Comparison of ENCODE assay signal across 13 cellular contexts in the genomic region with DNA sequence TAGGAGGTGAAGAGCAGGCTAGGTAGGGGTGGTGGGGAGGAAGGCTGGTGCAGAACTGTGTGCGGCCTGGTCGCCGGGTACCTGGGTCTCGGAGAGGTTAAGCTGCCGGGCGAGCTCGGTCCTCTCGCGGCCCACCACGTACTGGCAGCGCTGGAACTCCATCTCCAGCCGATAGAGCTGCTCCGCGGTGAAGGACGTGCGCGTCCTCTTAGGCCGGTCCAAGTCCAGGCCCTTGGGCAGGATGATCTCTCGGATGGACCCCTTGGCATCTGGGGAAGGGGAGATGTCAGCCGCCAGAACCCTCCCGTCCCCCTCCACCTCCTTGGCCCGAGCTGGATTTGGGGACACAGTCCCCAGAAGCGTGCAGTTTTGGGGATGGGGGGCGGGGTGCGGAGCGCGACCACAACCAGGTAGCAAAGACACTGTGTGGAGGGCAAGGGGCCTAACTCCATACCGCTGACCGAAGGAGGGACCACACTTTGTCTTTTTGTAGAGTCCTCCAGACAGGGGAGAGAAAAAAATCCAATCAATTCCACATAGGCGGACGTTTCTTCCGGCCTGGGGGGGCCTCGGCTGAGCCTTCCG. TPM values are rescaled to one million over a fixed set of nuclear protein-coding genes. Genes with fewer than 3 reads are reported as not detected.
DNase-seq lines count a peak whose midpoint lies in the region; ATAC-seq, FAIRE-seq and TF ChIP-seq lines count a peak whose summit lies in the region.
"Had no signal": no experiment of that assay in that cellular context is flagged by ENCODE, and none has a peak within 500 bp of the region (broad histone marks: within the 10 kb centered on the region; RNA-seq: fewer than 3 reads in every experiment).

No MANE protein-coding gene starts in this region.

- TF ChIP-seq RAD21 in A549 (conservative IDR thresholded peaks at IDR 0.05 in 1 of 2, IDR thresholded peaks at IDR 0.05 in 1 of 2), result no peak
- TF ChIP-seq RAD21 in neural cell (conservative IDR thresholded peaks at IDR 0.05), result no peak

- POLR2A ChIA-PET in A549 (lab: Yijun Ruan, JAX), result interaction anchor here (0.6 kb wide), 2 partner anchors 134 to 281 kb away, joined by 3 read pairs; no protein-coding TSS in a partner anchor

- WGBS in A549 (ENCODE audit: missing lambda C conversion rate), result 78% methylated on average over 31 of the region's 34 CpGs

- peak overlapping the region; percentile 80 for H3K4me2 ChIP-seq in A549
- H3K4me2 ChIP-seq in neural cell (ENCODE audit: low read length), result peak overlapping the region; percentile 39

- no peaks in the 10 kb centered on the region for H3F3A ChIP-seq in neural cell (ENCODE audit: insufficient read depth, low read length, poor library complexity, severe bottlenecking)

- H3K79me2 ChIP-seq in neural cell (replicated peaks; ENCODE audit: insufficient read depth, low read length), result peaks cover 66% of the 10 kb centered on the region

- no peaks in the 10 kb centered on the region for H3K9me2 ChIP-seq in neural cell (ENCODE audit: insufficient read depth, low read length)

- no peaks in the 10 kb centered on the region for H4K20me1 ChIP-seq in neural cell (ENCODE audit: insufficient read depth)

- H3K27me3 ChIP-seq in H7 (ENCODE audit: control insufficient read depth, insufficient read depth, low read length), result peaks cover 98% of the 10 kb centered on the region
- peaks cover 13 to 98% (median 91%) of the 10 kb centered on the region in 45 donors for H3K27me3 ChIP-seq in dorsolateral prefrontal cortex
- H3K27me3 ChIP-seq in neural cell (ENCODE audit: insufficient read depth, low read depth, low read length), result peaks cover 91% of the 10 kb centered on the region

- no peak for TF ChIP-seq POLR2A in A549 (IDR thresholded peaks at IDR 0.05; ENCODE audit: low read length)

- H3K4me3 ChIP-seq in A549 (peak overlapping the region; percentile 55), H7 (ENCODE audit: insufficient read depth, low read depth, low read length) (peak overlapping the region; percentile 36), dorsolateral prefrontal cortex (peak overlapping the region in 58 of 59 donors; percentile 23 to 77 (median 56)), neural cell (ENCODE audit: low read length) (peak overlapping the region; percentile 69)

- peak overlapping the region; percentile 79 to 91 for H3K27ac ChIP-seq in A549
- H3K27ac ChIP-seq in dorsolateral prefrontal cortex, result peak overlapping the region in 38 of 59 donors; percentile 21 to 89 (median 74)
- no peak overlapping the region for H3K27ac ChIP-seq in neural cell (ENCODE audit: low read length)

- FAIRE-seq in A549 (lab: Jason Lieb, UNC), result no peak
- FAIRE-seq in RCC 7860 (lab: Jason Lieb, UNC), result no peak
- FAIRE-seq: G401.6, HTR-8/SVneo had no signal

- CTCF ChIA-PET in A549 (lab: Yijun Ruan, JAX), result interaction anchor here (0.7 to 3.7 kb wide), 4 partner anchors 10 to 339 kb away, joined by 4 to 25 read pairs (median 5); no protein-coding TSS in a partner anchor

- intact Hi-C loops in dorsolateral prefrontal cortex (cut with DNase I), result loop anchor here in 1 of 2 donors (2.0 kb wide), 1 partner anchor 28 kb away; no protein-coding TSS in a partner anchor

- no peaks in the 10 kb centered on the region for H3K9me3 ChIP-seq in A549
- no peaks in the 10 kb centered on the region for H3K9me3 ChIP-seq in neural cell (ENCODE audit: low read length)

- TF ChIP-seq EP300 in A549 (IDR thresholded peaks at IDR 0.05) (no peak), neural cell (conservative IDR thresholded peaks at IDR 0.05; ENCODE audit: poor library complexity, severe bottlenecking) (no peak)

- 0 out of 3 replicates have a peak, but pooled peaks cover 4% of the 10 kb centered on the region for H3K4me1 ChIP-seq in A549

- ATAC-seq in A549 (no peak; a peak in 2 of 6 replicates), GM21526 (IDR thresholded peaks at IDR 0.05; ENCODE audit: low FRiP score, unreplicated experiment) (no peak)

- H3K36me3 ChIP-seq in H7 (replicated peaks; ENCODE audit: control insufficient read depth, insufficient read depth, low read length) (no peaks in the 10 kb centered on the region), neural cell (ENCODE audit: insufficient read depth, low read length) (no peaks in the 10 kb centered on the region)

- peak overlapping the region; percentile 56 for H3K9ac ChIP-seq in neural cell (ENCODE audit: low read length)

- H2AFZ ChIP-seq in neural cell (ENCODE audit: low read depth, low read length), result no peak overlapping the region

- no peak for TF ChIP-seq CTCF in A549 (IDR thresholded peaks at IDR 0.05)
- TF ChIP-seq CTCF in dorsolateral prefrontal cortex (IDR thresholded peaks at IDR 0.05 in 54 of 56, conservative IDR thresholded peaks at IDR 0.05 in 2 of 56; ENCODE audit: low read depth in 1 of 56, partially characterized antibody in 56 of 56), result no peak
- TF ChIP-seq CTCF in neural cell (IDR thresholded peaks at IDR 0.05; ENCODE audit: poor library complexity, severe bottlenecking), result no peak

- DNase-seq in A549 (ENCODE audit: low read depth in 1 of 2, low spot score in 1 of 2) (no peak), H7 (peak; percentile 63), dorsolateral prefrontal cortex (no peak), RCC 7860 (ENCODE audit: low spot score) (no peak), NCI-H345 (lab: John Stamatoyannopoulos, UW) (no peak), NCI-H187 (lab: John Stamatoyannopoulos, UW) (no peak)
- DNase-seq: effector memory CD4-positive, alpha-beta T cell; NCI-H1436 had no signal

TF ChIP-seq in A549, 52 proteins besides CTCF, POLR2A, EP300 and RAD21:
- TF ChIP-seq TP53 (CRISPR knock-in tag; IDR thresholded peaks at IDR 0.05), result no peak
- TF ChIP-seq MAZ (IDR thresholded peaks at IDR 0.05; ENCODE audit: borderline replicate concordance, low read depth, low read length), result no peak
- TF ChIP-seq ZC3H11A (IDR thresholded peaks at IDR 0.05), result no peak
- TF ChIP-seq GATA3 (IDR thresholded peaks at IDR 0.05; ENCODE audit: borderline replicate concordance), result no peak
- no peak for TF ChIP-seq NR3C1 (IDR thresholded peaks at IDR 0.05)
- TF ChIP-seq RFX5 (IDR thresholded peaks at IDR 0.05), result no peak

TF ChIP-seq in neural cell, 6 proteins besides CTCF, POLR2A, EP300 and RAD21:
- TF ChIP-seq MXI1 (conservative IDR thresholded peaks at IDR 0.05; ENCODE audit: poor library complexity, severe bottlenecking) (no peak), SMC3 (conservative IDR thresholded peaks at IDR 0.05; ENCODE audit: poor library complexity) (no peak), EZH2 (IDR thresholded peaks at IDR 0.05; ENCODE audit: borderline replicate concordance, insufficient read depth, low read length, poor library complexity, severe bottlenecking) (no peak), POLR2AphosphoS5 (IDR thresholded peaks at IDR 0.05) (no peak), TAF1 (IDR thresholded peaks at IDR 0.05; ENCODE audit: low read depth) (no peak)
- TF ChIP-seq, protein P1, sequence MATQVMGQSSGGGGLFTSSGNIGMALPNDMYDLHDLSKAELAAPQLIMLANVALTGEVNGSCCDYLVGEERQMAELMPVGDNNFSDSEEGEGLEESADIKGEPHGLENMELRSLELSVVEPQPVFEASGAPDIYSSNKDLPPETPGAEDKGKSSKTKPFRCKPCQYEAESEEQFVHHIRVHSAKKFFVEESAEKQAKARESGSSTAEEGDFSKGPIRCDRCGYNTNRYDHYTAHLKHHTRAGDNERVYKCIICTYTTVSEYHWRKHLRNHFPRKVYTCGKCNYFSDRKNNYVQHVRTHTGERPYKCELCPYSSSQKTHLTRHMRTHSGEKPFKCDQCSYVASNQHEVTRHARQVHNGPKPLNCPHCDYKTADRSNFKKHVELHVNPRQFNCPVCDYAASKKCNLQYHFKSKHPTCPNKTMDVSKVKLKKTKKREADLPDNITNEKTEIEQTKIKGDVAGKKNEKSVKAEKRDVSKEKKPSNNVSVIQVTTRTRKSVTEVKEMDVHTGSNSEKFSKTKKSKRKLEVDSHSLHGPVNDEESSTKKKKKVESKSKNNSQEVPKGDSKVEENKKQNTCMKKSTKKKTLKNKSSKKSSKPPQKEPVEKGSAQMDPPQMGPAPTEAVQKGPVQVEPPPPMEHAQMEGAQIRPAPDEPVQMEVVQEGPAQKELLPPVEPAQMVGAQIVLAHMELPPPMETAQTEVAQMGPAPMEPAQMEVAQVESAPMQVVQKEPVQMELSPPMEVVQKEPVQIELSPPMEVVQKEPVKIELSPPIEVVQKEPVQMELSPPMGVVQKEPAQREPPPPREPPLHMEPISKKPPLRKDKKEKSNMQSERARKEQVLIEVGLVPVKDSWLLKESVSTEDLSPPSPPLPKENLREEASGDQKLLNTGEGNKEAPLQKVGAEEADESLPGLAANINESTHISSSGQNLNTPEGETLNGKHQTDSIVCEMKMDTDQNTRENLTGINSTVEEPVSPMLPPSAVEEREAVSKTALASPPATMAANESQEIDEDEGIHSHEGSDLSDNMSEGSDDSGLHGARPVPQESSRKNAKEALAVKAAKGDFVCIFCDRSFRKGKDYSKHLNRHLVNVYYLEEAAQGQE (IDR thresholded peaks at IDR 0.05; ENCODE audit: borderline replicate concordance), result no peak

RNA-seq across cellular contexts. Expression of gene VAX1, which starts 1.6 kb away (rescaled TPM):
- polyA plus RNA-seq in A549 (2011; rRNA removed) (0.60 and 0.70 TPM in 2 replicates), A549 (2017; fragmentation: RNase III; extraction: RNeasy Plus Mini Kit Qiagen cat#74134 plus additional on column Dnase treatment) (0.54 to 0.71 TPM (median 0.68 TPM) in 3 replicates), neural cell (0.63 and 0.70 TPM in 2 replicates)
- polyA plus RNA-seq in A549 (2012; cell fraction: cytosol; rRNA removed), result 0.73 and 1.0 TPM in 2 replicates
- polyA plus RNA-seq in A549 (2012; cell fraction: nucleus; rRNA removed), result 1.3 and 1.5 TPM in 2 replicates
- 0.33 and 0.44 TPM in 2 replicates for polyA minus RNA-seq in A549 (2011; rRNA and poly(A)+ RNA removed)
- 0.62 and 0.81 TPM in 2 replicates for total RNA-seq in H7 (2014; rRNA removed; shearing (Covaris generic))
- total RNA-seq in dorsolateral prefrontal cortex, result 1 to 10 TPM in 119 of 120 experiments, under 1 TPM in 1; 0.93 to 7.4 (median 3.3) TPM
- polyA minus RNA-seq in neural cell, result 0.49 and 0.58 TPM in 2 replicates
- polyA plus RNA-seq: CD14-positive monocyte had no signal
